Comparison of ENCODE assay signal across 10 cellular contexts in the genomic region with DNA sequence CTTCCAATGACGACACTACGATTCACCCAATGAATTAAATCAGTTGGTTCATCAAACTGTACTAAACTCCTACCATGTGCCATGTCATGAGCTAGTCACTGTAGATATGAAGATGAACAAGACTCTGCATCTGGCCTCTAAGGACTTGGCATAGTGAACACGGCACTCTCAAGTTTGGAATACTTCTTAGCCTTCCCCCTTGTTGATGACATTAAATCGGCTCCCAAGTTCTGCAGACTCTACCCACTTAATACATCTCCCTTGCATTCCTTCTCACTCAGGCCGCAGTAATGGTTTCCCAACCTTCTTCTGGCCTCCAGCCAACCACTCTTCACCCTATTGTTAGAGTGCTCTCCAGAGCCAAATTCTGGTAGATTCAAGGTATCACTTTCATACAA.
DNase-seq lines count a peak whose midpoint lies in the region; ATAC-seq, FAIRE-seq and TF ChIP-seq lines count a peak whose summit lies in the region.
"Had no signal": no experiment of that assay in that cellular context is flagged by ENCODE, and none has a peak within 500 bp of the region (broad histone marks: within the 10 kb centered on the region; RNA-seq: fewer than 3 reads in every experiment).

No MANE protein-coding gene starts in this region.

- POLR2A ChIA-PET in naive thymus-derived CD4-positive, alpha-beta T cell (lab: Charles Lee) = interaction anchor here (1.2 kb wide), 1 partner anchor 13 kb away, joined by 3 read pairs; no protein-coding TSS in a partner anchor

- in situ Hi-C loops in astrocyte of the spinal cord (cut with HindIII; ENCODE audit: low sequenced_read_pairs) = no loop called here

- no peak for TF ChIP-seq CTCF in Calu3 (IDR thresholded peaks at IDR 0.05; ENCODE audit: unreplicated experiment)
- no peak for TF ChIP-seq CTCF in astrocyte of the spinal cord (IDR thresholded peaks at IDR 0.05; ENCODE audit: low read depth, low read length)

- no peaks in the 10 kb centered on the region for H3K27me3 Mint-ChIP-seq in Calu3 (ENCODE audit: unreplicated experiment)
- no peaks in the 10 kb centered on the region for H3K27me3 Mint-ChIP-seq in naive thymus-derived CD4-positive, alpha-beta T cell

- peaks cover 8 to 20% of the 10 kb centered on the region in 2 donors for H3K4me1 ChIP-seq in naive thymus-derived CD4-positive, alpha-beta T cell (ENCODE audit: control insufficient read depth in 2 of 2, insufficient read depth in 2 of 2, low read length in 2 of 2)

- H3K36me3 ChIP-seq in naive thymus-derived CD4-positive, alpha-beta T cell (ENCODE audit: control insufficient read depth in 2 of 3, insufficient read depth in 3 of 3, low read length in 3 of 3) = no peaks in the 10 kb centered on the region

- no peaks in the 10 kb centered on the region for H3K9me3 ChIP-seq in naive thymus-derived CD4-positive, alpha-beta T cell (ENCODE audit: control insufficient read depth in 2 of 3, low read length in 3 of 3)

- intact Hi-C loops in Calu3 (cut with micrococcal nuclease; ENCODE audit: unreplicated experiment) = no loop called here
- intact Hi-C loops in naive thymus-derived CD4-positive, alpha-beta T cell (cut with micrococcal nuclease) = loop anchor here (1.0 to 2.0 kb wide), 2 partner anchors 8 to 224 kb away; a partner anchor contains a TSS

- H3K27me3 ChIP-seq in naive thymus-derived CD4-positive, alpha-beta T cell (ENCODE audit: control insufficient read depth in 2 of 2, insufficient read depth in 2 of 2, low read length in 2 of 2) = no peaks in the 10 kb centered on the region

- BruUV-seq in Calu3 (replicated peaks; lab: Mats Ljungman, UMichigan) = no TSS peak

- H3K4me3 ChIP-seq in astrocyte of the spinal cord (ENCODE audit: low read depth, low read length) = no peak overlapping the region
- H3K4me3 ChIP-seq in naive thymus-derived CD4-positive, alpha-beta T cell (ENCODE audit: low read length) = no peak overlapping the region

- DNase-seq in Calu3 = no peak
- DNase-seq in M059J (ENCODE audit: low read depth) = peak; percentile 92
- peak; percentile 70 for DNase-seq in astrocyte of the spinal cord (ENCODE audit: low read depth, low spot score)
- DNase-seq in naive thymus-derived CD4-positive, alpha-beta T cell = no peak
- DNase-seq in frontal cortex (ENCODE audit: low spot score in 2 of 2) = no peak
- DNase-seq in activated gamma-delta T cell treated with Interleukin-2 at 50 U/mL for 16 hours = no peak
- DNase-seq in AML-193 (lab: John Stamatoyannopoulos, UW) = no peak
- DNase-seq: NCI-H146 had no signal

- peak overlapping the region; percentile 9 for H3K27ac Mint-ChIP-seq in Calu3 (ENCODE audit: unreplicated experiment)
- H3K27ac Mint-ChIP-seq in naive thymus-derived CD4-positive, alpha-beta T cell = peak overlapping the region; percentile 59 to 96 (median 84)

- H3K36me3 Mint-ChIP-seq in Calu3 (ENCODE audit: insufficient read depth, unreplicated experiment) = no peaks in the 10 kb centered on the region
- H3K36me3 Mint-ChIP-seq in naive thymus-derived CD4-positive, alpha-beta T cell = peaks cover 3 to 19% (median 9%) of the 10 kb centered on the region in 5 donors

- H3K4me1 Mint-ChIP-seq in Calu3 (ENCODE audit: low read depth, unreplicated experiment) = peaks cover 18% of the 10 kb centered on the region
- H3K4me1 Mint-ChIP-seq in naive thymus-derived CD4-positive, alpha-beta T cell = peaks cover 24 to 49% (median 37%) of the 10 kb centered on the region in 7 donors

- H3K27ac ChIP-seq in naive thymus-derived CD4-positive, alpha-beta T cell (ENCODE audit: low read depth, low read length) = no peak overlapping the region

- ATAC-seq in naive thymus-derived CD4-positive, alpha-beta T cell = peak; percentile 6
- ATAC-seq in GM21447 (IDR thresholded peaks at IDR 0.05; ENCODE audit: unreplicated experiment) = no peak

- FAIRE-seq in frontal cortex (lab: Jason Lieb, UNC) = no peak
- FAIRE-seq: GM18507 had no signal

- H3K4me3 Mint-ChIP-seq in Calu3 (ENCODE audit: low read depth, unreplicated experiment) = no peak overlapping the region
- H3K4me3 Mint-ChIP-seq in naive thymus-derived CD4-positive, alpha-beta T cell = peak overlapping the region in 9 of 10 donors; percentile 15 to 81 (median 43)

- CTCF ChIA-PET in Calu3 (lab: Charles Lee) = interaction anchor here (0.7 kb wide), 1 partner anchor 1115 kb away, joined by 3 read pairs; no protein-coding TSS in a partner anchor
- CTCF ChIA-PET in naive thymus-derived CD4-positive, alpha-beta T cell (lab: Charles Lee) = interaction anchor here (1.0 to 1.1 kb wide), 2 partner anchors 8 to 20 kb away, joined by 4 to 5 read pairs; no protein-coding TSS in a partner anchor

- no peaks in the 10 kb centered on the region for H3K9me3 Mint-ChIP-seq in Calu3 (ENCODE audit: low read depth, unreplicated experiment)
- no peaks in the 10 kb centered on the region for H3K9me3 Mint-ChIP-seq in naive thymus-derived CD4-positive, alpha-beta T cell

Comparison
In these comparisons a context has a peak if more than half of its experiments do, and no peak if none do; other contexts are left out.
1. DNase-seq: peak in M059J (single experiment) and astrocyte of the spinal cord (single experiment); none in Calu3 (single experiment), naive thymus-derived CD4-positive, alpha-beta T cell (0 of 9), frontal cortex (0 of 2), activated gamma-delta T cell treated with Interleukin-2 at 50 U/mL for 16 hours (single experiment) and AML-193 (0 of 2).